16 cellular contexts compared by ENCODE assay signal in the genomic region with DNA sequence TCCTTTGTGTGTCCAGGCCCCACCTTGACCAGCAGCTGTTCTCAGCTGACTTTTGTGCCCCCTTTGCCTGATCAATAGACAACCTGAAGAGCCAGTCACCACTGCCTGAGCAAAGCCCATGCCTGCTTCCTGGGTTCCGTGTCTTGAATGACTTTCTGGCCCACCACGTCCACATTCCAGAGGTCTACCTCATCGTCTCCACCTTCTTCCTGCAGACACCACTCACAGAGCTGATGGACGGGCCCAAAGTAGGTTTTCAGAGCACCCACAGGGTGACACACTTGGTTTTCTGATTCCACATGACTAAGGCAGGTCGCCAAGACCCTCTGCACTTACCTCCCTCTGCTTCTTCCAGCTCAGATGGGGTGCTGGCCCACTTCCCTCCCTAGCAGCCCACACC.
DNase-seq lines count a peak whose midpoint lies in the region; ATAC-seq and TF ChIP-seq lines count a peak whose summit lies in the region.
"Had no signal": no experiment of that assay in that cellular context is flagged by ENCODE, and none has a peak within 500 bp of the region (broad histone marks: within the 10 kb centered on the region; RNA-seq: fewer than 3 reads in every experiment).

No MANE protein-coding gene starts in this region.

- BruUV-seq in PC-3 (replicated peaks; lab: Mats Ljungman, UMichigan): no TSS peak

- ATAC-seq in PC-3: no peak
- ATAC-seq in foreskin keratinocyte: peak; percentile 80
- no peak for ATAC-seq in natural killer cell treated with Interleukin-12 subunit alpha and Interleukin-12 subunit beta and Interleukin-15 and Interleukin-18, amount 100 ng/mL, for 72 hours
- ATAC-seq: CD8-positive, alpha-beta T cell; Panc1 had no signal

- no peaks in the 10 kb centered on the region for H3K79me2 ChIP-seq in PC-3 (ENCODE audit: low read length)

- intact Hi-C loops in PC-3 (cut with micrococcal nuclease): loop anchor here (2.0 kb wide), 1 partner anchor 71 kb away; no protein-coding TSS in a partner anchor

- H3K36me3 Mint-ChIP-seq in natural killer cell treated with Interleukin-12 subunit alpha and Interleukin-12 subunit beta and Interleukin-15 and Interleukin-18, amount 100 ng/mL, for 72 hours: no peaks in the 10 kb centered on the region
- H3K36me3 Mint-ChIP-seq: CD8-positive, alpha-beta T cell had no signal

- H3F3A ChIP-seq in PC-3 (ENCODE audit: low read length, unreplicated experiment): no peaks in the 10 kb centered on the region

- no peak for TF ChIP-seq CTCF in PC-3 (conservative IDR thresholded peaks at IDR 0.05; ENCODE audit: low read depth, low read length)
- TF ChIP-seq CTCF in foreskin keratinocyte (conservative IDR thresholded peaks at IDR 0.05): no peak

- H3K27ac Mint-ChIP-seq in natural killer cell treated with Interleukin-12 subunit alpha and Interleukin-12 subunit beta and Interleukin-15 and Interleukin-18, amount 100 ng/mL, for 72 hours: no peak overlapping the region
- H3K27ac Mint-ChIP-seq: CD8-positive, alpha-beta T cell had no signal

- CTCF ChIA-PET in PC-3 (lab: Charles Lee): no interaction called here

- no peaks in the 10 kb centered on the region for H3K9me2 ChIP-seq in PC-3 (replicated peaks; ENCODE audit: low read length)

- no peak overlapping the region for H3K4me2 ChIP-seq in PC-3 (ENCODE audit: low read length)

- H3K9ac ChIP-seq in PC-3 (ENCODE audit: low read length): no peak overlapping the region

- no peaks in the 10 kb centered on the region for H3K36me3 ChIP-seq in PC-3 (ENCODE audit: low read depth, low read length)
- H3K36me3 ChIP-seq: BE2C had no signal

- H3K4me1 ChIP-seq in PC-3 (ENCODE audit: insufficient read depth, low read length): no peaks in the 10 kb centered on the region
- peaks cover 12% of the 10 kb centered on the region for H3K4me1 ChIP-seq in foreskin keratinocyte
- H3K4me1 ChIP-seq: BE2C had no signal

- H3K4me3 Mint-ChIP-seq in natural killer cell treated with Interleukin-12 subunit alpha and Interleukin-12 subunit beta and Interleukin-15 and Interleukin-18, amount 100 ng/mL, for 72 hours: no peak overlapping the region
- H3K4me3 Mint-ChIP-seq: CD8-positive, alpha-beta T cell had no signal

- DNase-seq in A172 (ENCODE audit: low spot score) (peak; percentile 15), GM03348 (ENCODE audit: low spot score) (peak; percentile 45), PC-3 (peak; percentile 24), foreskin keratinocyte (peak; percentile 51 to 76), NK-92 (lab: John Stamatoyannopoulos, UW; ENCODE audit: unreplicated experiment) (no peak), HCEC 1CT (no peak)
- DNase-seq in activated T-cell treated with anti-CD3 and anti-CD28 coated beads, Interleukin-2, amount 50 U/mL, for 48 hours: no peak
- DNase-seq in natural killer cell treated with Interleukin-12 subunit alpha and Interleukin-12 subunit beta and Interleukin-15 and Interleukin-18, amount 100 ng/mL, for 72 hours (ENCODE audit: low spot score): no peak
- DNase-seq: BE2C; CD8-positive, alpha-beta T cell; KG1; NCI-H1105; NCI-H1694 treated with DMSO at 0.1 percent for 48 hours; NCI-H345; SIG-M5 had no signal

- no peaks in the 10 kb centered on the region for H4K20me1 ChIP-seq in PC-3 (ENCODE audit: low read length)

- H3K27me3 ChIP-seq in PC-3 (ENCODE audit: low read length) (peaks cover 12% of the 10 kb centered on the region), foreskin keratinocyte (no peaks in the 10 kb centered on the region)
- H3K27me3 ChIP-seq: BE2C had no signal

- peaks cover 9 to 15% of the 10 kb centered on the region in 2 donors for H3K27me3 Mint-ChIP-seq in natural killer cell treated with Interleukin-12 subunit alpha and Interleukin-12 subunit beta and Interleukin-15 and Interleukin-18, amount 100 ng/mL, for 72 hours

- no peaks in the 10 kb centered on the region for H3K9me3 ChIP-seq in PC-3 (ENCODE audit: low read length)
- H3K9me3 ChIP-seq: BE2C had no signal

- H2AFZ ChIP-seq in PC-3 (ENCODE audit: low read length): no peak overlapping the region

- no peak overlapping the region for H3K4me3 ChIP-seq in PC-3 (ENCODE audit: low read length)

- POLR2A ChIA-PET in PC-3 (lab: Charles Lee; ENCODE audit: unreplicated experiment): no interaction called here

- H3K4me1 Mint-ChIP-seq in natural killer cell treated with Interleukin-12 subunit alpha and Interleukin-12 subunit beta and Interleukin-15 and Interleukin-18, amount 100 ng/mL, for 72 hours (ENCODE audit: low read depth in 2 of 2): no peaks in the 10 kb centered on the region

- H3K9me3 Mint-ChIP-seq in natural killer cell treated with Interleukin-12 subunit alpha and Interleukin-12 subunit beta and Interleukin-15 and Interleukin-18, amount 100 ng/mL, for 72 hours: no peaks in the 10 kb centered on the region
- H3K9me3 Mint-ChIP-seq: CD8-positive, alpha-beta T cell had no signal

- H3K27ac ChIP-seq in PC-3 (ENCODE audit: low read length) (no peak overlapping the region), foreskin keratinocyte (no peak overlapping the region)

Comparison
In these comparisons a context has a peak if more than half of its experiments do, and no peak if none do; other contexts are left out.
1. DNase-seq: peak in A172 (single experiment), GM03348 (single experiment), PC-3 (single experiment) and foreskin keratinocyte (2 of 2); none in activated T-cell treated with anti-CD3 and anti-CD28 coated beads, Interleukin-2, amount 50 U/mL, for 48 hours (0 of 2), natural killer cell treated with Interleukin-12 subunit alpha and Interleukin-12 subunit beta and Interleukin-15 and Interleukin-18, amount 100 ng/mL, for 72 hours (single experiment), NK-92 (single experiment) and HCEC 1CT (single experiment).